Comparison of ENCODE assay signal across 8 cellular contexts in the genomic region with DNA sequence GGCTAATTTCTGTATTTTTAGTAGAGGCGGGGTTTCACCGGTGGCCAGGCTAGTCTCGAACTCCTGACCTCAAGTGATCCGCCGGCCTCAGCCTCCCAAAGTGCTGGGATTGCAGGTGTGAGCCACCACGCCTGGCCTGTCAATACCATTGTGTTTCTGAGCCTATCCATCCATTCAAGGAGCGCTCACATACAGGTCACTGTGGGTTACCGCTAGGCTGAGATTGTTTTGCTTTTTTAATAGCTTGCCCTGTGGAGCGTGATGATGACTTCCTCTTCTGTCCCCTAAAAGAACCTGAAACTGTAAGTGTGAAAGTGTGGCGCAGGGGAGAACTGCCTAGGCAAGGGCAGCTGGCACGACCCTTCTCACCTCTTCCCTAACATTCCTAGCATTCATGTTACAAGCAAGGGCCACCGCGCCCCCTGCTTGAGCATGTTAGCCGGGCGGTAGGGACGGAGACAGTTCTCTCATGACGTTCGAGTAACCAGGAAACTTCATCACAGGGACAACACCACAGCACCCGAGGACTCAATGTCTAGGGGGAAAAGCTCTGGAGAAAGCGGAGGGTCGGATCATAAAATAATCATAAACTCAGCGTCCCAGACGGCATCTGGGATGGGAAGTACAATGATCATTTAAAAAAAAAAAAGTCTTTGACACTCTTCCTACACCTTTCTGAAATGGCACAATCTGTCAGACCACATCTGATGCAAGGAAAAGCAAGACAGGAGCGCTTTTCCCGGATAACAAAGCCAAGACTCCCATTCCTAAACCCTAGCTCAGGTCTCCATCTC. TPM values are rescaled to one million over a fixed set of nuclear protein-coding genes. Genes with fewer than 3 reads are reported as not detected.
A peak's percentile ranks its signal among the peaks of the same experiment; 100 is the strongest.
DNase-seq lines count a peak whose midpoint lies in the region; ATAC-seq, FAIRE-seq and TF ChIP-seq lines count a peak whose summit lies in the region.

No MANE protein-coding gene starts in this region.

- CTCF ChIA-PET in activated CD4-positive, alpha-beta T cell treated with anti-CD3 and anti-CD28 coated beads for 36 hours (lab: Charles Lee): interaction anchor here (0.6 to 2.7 kb wide), 5 partner anchors 22 to 222 kb away, joined by 3 to 12 read pairs (median 3); no protein-coding TSS in a partner anchor
- CTCF ChIA-PET in HEK293 (lab: Yijun Ruan, JAX): no interaction called here
- CTCF ChIA-PET in H1 (lab: Charles Lee; ENCODE audit: partially characterized antibody): interaction anchor here (0.6 to 3.5 kb wide), 10 partner anchors 17 to 224 kb away, joined by 3 to 16 read pairs (median 4); no protein-coding TSS in a partner anchor

- ATAC-seq in activated CD4-positive, alpha-beta T cell treated with anti-CD3 and anti-CD28 coated beads for 36 hours: peak; percentile 4

- H3K23ac ChIP-seq in H1 (ENCODE audit: insufficient read length): no peak overlapping the region

- no peak overlapping the region for H2BK20ac ChIP-seq in H1 (ENCODE audit: low read length)

- H4K5ac ChIP-seq in H1 (ENCODE audit: insufficient read length, low read depth, low read length): no peak overlapping the region

- no peaks in the 10 kb centered on the region for H3K27me3 Mint-ChIP-seq in activated CD4-positive, alpha-beta T cell treated with anti-CD3 and anti-CD28 coated beads for 36 hours
- H3K27me3 Mint-ChIP-seq in neural progenitor cell (ENCODE audit: insufficient read depth, low read depth): peaks cover 22% of the 10 kb centered on the region

- WGBS in H1 (ENCODE audit: extremely low coverage in 1 of 2, insufficient coverage in 1 of 2, insufficient read length in 1 of 2, insufficient replicate concordance in 2 of 2, low coverage in 1 of 2, low lambda C conversion rate in 2 of 2, missing lambda C conversion rate in 1 of 2), 2 experiments: 43% methylated on average over 25 of the region's 25 CpGs; no CpG with 5 or more reads in 1 of the 2 experiments

- TF ChIP-seq EP300 in H1 (IDR thresholded peaks at IDR 0.05; ENCODE audit: borderline replicate concordance in 1 of 2, low read depth in 2 of 2, low read length in 2 of 2): no peak

- H3K27ac ChIP-seq in HEK293 (ENCODE audit: extremely low read depth, low read depth, low read length) (no peak overlapping the region), H1 (ENCODE audit: low read depth, low read length) (no peak overlapping the region), neural progenitor cell (no peak overlapping the region)

- H3K27ac Mint-ChIP-seq in activated CD4-positive, alpha-beta T cell treated with anti-CD3 and anti-CD28 coated beads for 36 hours: peak overlapping the region; percentile 82
- no peak overlapping the region for H3K27ac Mint-ChIP-seq in neural progenitor cell

- 0 out of 2 replicates have a peak overlapping the region, but pooled peaks have one; percentile 12 for H2BK12ac ChIP-seq in H1 (ENCODE audit: low read depth, low read length)

- H3K9ac ChIP-seq in H1 (replicated peaks in 1 of 4; ENCODE audit: extremely low read depth in 1 of 4, low read depth in 3 of 4, low read length in 3 of 4) (no peak overlapping the region), neural progenitor cell (no peak overlapping the region)

- H2BK15ac ChIP-seq in H1 (ENCODE audit: low read length): no peak overlapping the region

- H3K4me3 Mint-ChIP-seq in activated CD4-positive, alpha-beta T cell treated with anti-CD3 and anti-CD28 coated beads for 36 hours: peak overlapping the region; percentile 80
- H3K4me3 Mint-ChIP-seq in neural progenitor cell: peak overlapping the region; percentile 86

- H3K56ac ChIP-seq in H1 (replicated peaks; ENCODE audit: insufficient read length, low read depth, low read length): no peak overlapping the region

- peak; percentile 66 for FAIRE-seq in H1 (lab: Jason Lieb, UNC)

- H3K36me3 Mint-ChIP-seq in activated CD4-positive, alpha-beta T cell treated with anti-CD3 and anti-CD28 coated beads for 36 hours (ENCODE audit: low read depth): peaks cover 13% of the 10 kb centered on the region
- H3K36me3 Mint-ChIP-seq in neural progenitor cell: no peaks in the 10 kb centered on the region

- H3K4me1 ChIP-seq in HEK293 (ENCODE audit: control insufficient read depth, insufficient read depth, low read length) (no peaks in the 10 kb centered on the region), H1 (replicated peaks in 1 of 4; ENCODE audit: control insufficient read depth in 3 of 4, insufficient read depth in 4 of 4, low read length in 3 of 4) (peaks cover 0 to 8% (median 2%) of the 10 kb centered on the region in 4 experiments; a peak in 2 of 7 replicates), neural progenitor cell (peaks cover 6% of the 10 kb centered on the region)

- TF ChIP-seq CTCF in HEK293 (tag by site-specific recombination; IDR thresholded peaks at IDR 0.05) (no peak), H1 (IDR thresholded peaks at IDR 0.05; ENCODE audit: control extremely low read depth in 1 of 3, insufficient read depth in 1 of 3, low read depth in 1 of 3, low read length in 3 of 3) (peak in 2 of 3 experiments; percentile 28 to 39; a peak in 2 of 4 replicates), neural progenitor cell (IDR thresholded peaks at IDR 0.05) (peak; percentile 20)

- intact Hi-C loops in activated CD4-positive, alpha-beta T cell treated with anti-CD3 and anti-CD28 coated beads for 36 hours (cut with DNase I, micrococcal nuclease): loop anchor here in 1 of 2 experiments (1.0 kb wide), 1 partner anchor 62 kb away; a partner anchor contains a TSS

- H4K8ac ChIP-seq in H1 (ENCODE audit: extremely low read depth, insufficient read depth, low read length): no peak overlapping the region

- H3K79me2 ChIP-seq in H1 (ENCODE audit: control insufficient read depth in 1 of 2, insufficient read depth in 2 of 2, low read length in 2 of 2) (no peaks in the 10 kb centered on the region), neural progenitor cell (ENCODE audit: low read depth) (no peaks in the 10 kb centered on the region)

- H3K9me3 ChIP-seq in HEK293 (ENCODE audit: control insufficient read depth, insufficient read depth, low read depth, low read length) (no peaks in the 10 kb centered on the region), H1 (ENCODE audit: insufficient read depth in 2 of 2, low read depth in 1 of 2, low read length in 1 of 2) (no peaks in the 10 kb centered on the region), neural progenitor cell (ENCODE audit: low read depth) (no peaks in the 10 kb centered on the region)

- peaks cover 6% of the 10 kb centered on the region; the same call in 1 of the 2 replicates for H3K23me2 ChIP-seq in H1 (ENCODE audit: low read depth, low read length)

- H3K4me3 ChIP-seq in HEK293 (ENCODE audit: low read depth, low read length) (peak overlapping the region; percentile 52), H1 (ENCODE audit: extremely low read depth in 1 of 4, insufficient read depth in 2 of 4, low read depth in 3 of 4, low read length in 4 of 4) (peak overlapping the region; percentile 30 to 65 (median 48); a peak in 7 of 8 replicates), neural progenitor cell (peak overlapping the region; percentile 45)

- peaks cover 34% of the 10 kb centered on the region for H3K4me1 Mint-ChIP-seq in activated CD4-positive, alpha-beta T cell treated with anti-CD3 and anti-CD28 coated beads for 36 hours
- peaks cover 8% of the 10 kb centered on the region for H3K4me1 Mint-ChIP-seq in neural progenitor cell

- no peaks in the 10 kb centered on the region for H3K36me3 ChIP-seq in HEK293 (ENCODE audit: control insufficient read depth in 2 of 2, insufficient read depth in 1 of 2, low read length in 2 of 2)
- no peaks in the 10 kb centered on the region for H3K36me3 ChIP-seq in H1 (ENCODE audit: control insufficient read depth in 2 of 4, insufficient read depth in 4 of 4, low read length in 3 of 4)
- no peaks in the 10 kb centered on the region for H3K36me3 ChIP-seq in neural progenitor cell

- H3K79me1 ChIP-seq in H1 (ENCODE audit: low read depth, low read length): no peaks in the 10 kb centered on the region

- H2AK5ac ChIP-seq in H1 (ENCODE audit: low read depth, low read length): no peak overlapping the region

- H3K4me2 ChIP-seq in H1 (ENCODE audit: insufficient read depth in 1 of 2, low read depth in 2 of 2, low read length in 2 of 2): peak overlapping the region; percentile 68 to 88
- H3K4me2 ChIP-seq in neural progenitor cell: peak overlapping the region; percentile 81

- no peaks in the 10 kb centered on the region for H3K9me3 Mint-ChIP-seq in activated CD4-positive, alpha-beta T cell treated with anti-CD3 and anti-CD28 coated beads for 36 hours (ENCODE audit: low read depth)
- H3K9me3 Mint-ChIP-seq in neural progenitor cell: peaks cover 3% of the 10 kb centered on the region

- H2BK5ac ChIP-seq in H1 (ENCODE audit: low read depth, low read length): no peak overlapping the region

- no peak overlapping the region for H2BK120ac ChIP-seq in H1 (replicated peaks; ENCODE audit: low read depth, low read length)

- H4K20me1 ChIP-seq in H1 (replicated peaks in 1 of 2; ENCODE audit: control insufficient read depth in 1 of 2, insufficient read depth in 2 of 2, low read length in 2 of 2): peaks cover 0 to 3% of the 10 kb centered on the region in 2 experiments
- no peaks in the 10 kb centered on the region for H4K20me1 ChIP-seq in neural progenitor cell (ENCODE audit: low read depth)

- POLR2A ChIA-PET in activated CD4-positive, alpha-beta T cell treated with anti-CD3 and anti-CD28 coated beads for 36 hours (lab: Charles Lee): no interaction called here
- POLR2A ChIA-PET in HEK293 (lab: Yijun Ruan, JAX) (no interaction called here), H1 (lab: Charles Lee; ENCODE audit: partially characterized antibody) (interaction anchor here (1.4 kb wide), 3 partner anchors 9 to 94 kb away, joined by 3 to 4 read pairs (median 4); no protein-coding TSS in a partner anchor)

- H3K27me3 ChIP-seq in H1 (replicated peaks in 1 of 4; ENCODE audit: control insufficient read depth in 3 of 4, extremely low read depth in 1 of 4, insufficient read depth in 3 of 4, low read length in 3 of 4) (peaks cover 3 to 26% (median 21%) of the 10 kb centered on the region in 4 experiments), neural progenitor cell (peaks cover 43% of the 10 kb centered on the region)

- H3F3A ChIP-seq in neural progenitor cell (ENCODE audit: low read depth): no peaks in the 10 kb centered on the region

- H3K18ac ChIP-seq in H1 (ENCODE audit: extremely low read depth, low read length): no peak overlapping the region

- H2AFZ ChIP-seq in H1 (ENCODE audit: low read length): no peak overlapping the region
- H2AFZ ChIP-seq in neural progenitor cell (replicated peaks): no peak overlapping the region

- H4K91ac ChIP-seq in H1 (replicated peaks; ENCODE audit: insufficient read length, low read length): no peak overlapping the region

- TF ChIP-seq POLR2A in H1 (IDR thresholded peaks at IDR 0.05; ENCODE audit: control extremely low read depth in 1 of 2, low read depth in 2 of 2, low read length in 2 of 2): no peak

- peak; percentile 34 for DNase-seq in activated CD4-positive, alpha-beta T cell treated with anti-CD3 and anti-CD28 coated beads for 36 hours
- no peak for DNase-seq in activated CD4-positive, alpha-beta T cell treated with anti-CD3 and anti-CD28 coated beads for 48 hours
- DNase-seq in NAMALWA (ENCODE audit: low spot score): peak; percentile 85
- DNase-seq in H1 (ENCODE audit: low read depth in 1 of 2, low spot score in 2 of 2): peak in 1 of 2 experiments; percentile 63
- peak; percentile 77 for DNase-seq in neural progenitor cell (ENCODE audit: low spot score)
- DNase-seq in EL: no peak
- no peak for DNase-seq in NCI-H345 treated with DMSO at 0.1 percent for 48 hours (lab: John Stamatoyannopoulos, UW; ENCODE audit: unreplicated experiment)

- H3K4ac ChIP-seq in H1 (replicated peaks; ENCODE audit: insufficient read length, low read depth, low read length): no peak overlapping the region

- peak; percentile 29 to 43; a peak in 2 of 4 replicates for TF ChIP-seq RAD21 in H1 (IDR thresholded peaks at IDR 0.05 in 1 of 2, conservative IDR thresholded peaks at IDR 0.05 in 1 of 2; ENCODE audit: low read depth in 2 of 2, low read length in 2 of 2)

- H3K14ac ChIP-seq in H1 (ENCODE audit: insufficient read length): no peak overlapping the region

RNA-seq across cellular contexts. Expression of a gene that starts 0.8 kb away (rescaled TPM):
- 10 to 100 TPM; 10.3 to 17.2 TPM for total RNA-seq in activated CD4-positive, alpha-beta T cell treated with anti-CD3 and anti-CD28 coated beads for 36 hours
- total RNA-seq in H1 (2021; fragmentation: NEBNext Ultra II Directional; extraction: Animal tissue kit (Norgen Biotek cat#: 25700)): 0.20 TPM in 1 of 2 replicates, not detected in the other
- 0.17 and 0.20 TPM in 2 replicates for polyA plus RNA-seq in H1 (2011; rRNA removed)
- polyA plus RNA-seq in H1 (2011; cell fraction: cytosol; rRNA removed): 0.19 TPM
- 0.34 TPM for polyA plus RNA-seq in H1 (2011; cell fraction: nucleus; rRNA removed)
- 0.23 to 0.32 TPM (median 0.24 TPM) in 3 of 4 replicates, not detected in the other for polyA plus RNA-seq in H1 (2012, experiment 1 of 2)
- polyA plus RNA-seq in H1 (2012, experiment 2 of 2): 0.22 TPM
- 0.85 TPM for polyA plus RNA-seq in H1 (2013, experiment 1 of 2)
- polyA plus RNA-seq in H1 (2013, experiment 2 of 2): 0.94 TPM
- polyA minus RNA-seq in H1 (2011; rRNA and poly(A)+ RNA removed): 0.66 TPM in 1 of 2 replicates, not detected in the other
- not detected for polyA minus RNA-seq in H1 (2011; cell fraction: cytosol; rRNA and poly(A)+ RNA removed)
- not detected for polyA minus RNA-seq in H1 (2011; cell fraction: nucleus; rRNA and poly(A)+ RNA removed)
- total RNA-seq in neural progenitor cell (ENCODE audit: low replicate concordance): 0.68 TPM in 1 of 2 replicates, not detected in the other

Comparison
In these comparisons a context has a peak if more than half of its experiments do, and no peak if none do; other contexts are left out.
1. DNase-seq: peak in activated CD4-positive, alpha-beta T cell treated with anti-CD3 and anti-CD28 coated beads for 36 hours (single experiment), NAMALWA (single experiment) and neural progenitor cell (single experiment); none in activated CD4-positive, alpha-beta T cell treated with anti-CD3 and anti-CD28 coated beads for 48 hours (single experiment), EL (single experiment) and NCI-H345 treated with DMSO at 0.1 percent for 48 hours (single experiment).
2. Peak in every context shown above with its lines, with median percentiles within 50 percentile points of each other: H3K4me3 ChIP-seq.